15 cellular contexts compared by ENCODE assay signal in genomic region chr2:174623690-174624089, GRCh38. TPM values are rescaled to one million over a fixed set of nuclear protein-coding genes. Genes with fewer than 3 reads are reported as not detected.
DNase-seq lines count a peak whose midpoint lies in the region; ATAC-seq and TF ChIP-seq lines count a peak whose summit lies in the region.
"Had no signal": no experiment of that assay in that cellular context is flagged by ENCODE, and none has a peak within 500 bp of the region (broad histone marks: within the 10 kb centered on the region; RNA-seq: fewer than 3 reads in every experiment).

No MANE protein-coding gene starts in this region.

- no peaks in the 10 kb centered on the region for H3K36me3 ChIP-seq in gastrocnemius medialis

- no peak for TF ChIP-seq POLR2A in gastrocnemius medialis (IDR thresholded peaks at IDR 0.05)

- intact Hi-C loops in activated naive CD4-positive, alpha-beta T cell treated with anti-CD3 and anti-CD28 coated beads for 36 hours (cut with micrococcal nuclease), result no loop called here
- intact Hi-C loops in activated T-helper 1 cell treated with anti-CD3 and anti-CD28 coated beads, Interleukin-12 subunit alpha, Interleukin-12 subunit beta, Interleukin-2, Interleukin-4 antibody, amounts not matched to agents 30 ng/mL and 10 ng/mL and 1 ng/mL, durations not matched to agents 14 hours and 24 hours and 36 hours (cut with micrococcal nuclease), result no loop called here
- intact Hi-C loops in gastrocnemius medialis (cut with DNase I; ENCODE audit: low total_unique reads), result no loop called here

- no peaks in the 10 kb centered on the region for H3K9me3 ChIP-seq in gastrocnemius medialis
- H3K9me3 ChIP-seq: mucosa of descending colon had no signal

- no peak overlapping the region for H3K27ac ChIP-seq in gastrocnemius medialis
- H3K27ac ChIP-seq: GM23248 had no signal

- no peak for DNase-seq in activated naive CD4-positive, alpha-beta T cell treated with anti-CD3 and anti-CD28 coated beads for 36 hours
- DNase-seq in activated T-helper 1 cell treated with anti-CD3 and anti-CD28 coated beads, Interleukin-12 subunit alpha, Interleukin-12 subunit beta, Interleukin-2, Interleukin-4 antibody, amounts not matched to agents 30 ng/mL and 10 ng/mL and 1 ng/mL, durations not matched to agents 14 hours and 24 hours and 36 hours (ENCODE audit: low spot score), result no peak
- DNase-seq in gastrocnemius medialis, result no peak
- DNase-seq in AG20443 (ENCODE audit: low spot score), result no peak
- DNase-seq: GM23248; mucosa of descending colon; NCI-H1417; NCI-H510A treated with DMSO at 0.1 percent for 48 hours; stimulated activated naive CD4-positive, alpha-beta T cell treated with Interleukin-2 at 50 U/mL for 16 hours had no signal

- no peaks in the 10 kb centered on the region for H3K4me1 ChIP-seq in gastrocnemius medialis

- CTCF ChIA-PET in activated naive CD4-positive, alpha-beta T cell treated with anti-CD3 and anti-CD28 coated beads for 36 hours (lab: Charles Lee), result interaction anchor here (1.0 to 1.7 kb wide), 6 partner anchors 9 to 73 kb away, joined by 3 to 6 read pairs (median 4); no protein-coding TSS in a partner anchor

- no peak overlapping the region for H3K4me3 ChIP-seq in gastrocnemius medialis
- H3K4me3 ChIP-seq: GM23248, mucosa of descending colon had no signal

- no peaks in the 10 kb centered on the region for H3K9me3 Mint-ChIP-seq in activated naive CD4-positive, alpha-beta T cell treated with anti-CD3 and anti-CD28 coated beads, Interleukin-2, amount 50 U/mL, for 24 hours
- H3K9me3 Mint-ChIP-seq in activated naive CD4-positive, alpha-beta T cell treated with anti-CD3 and anti-CD28 coated beads for 36 hours, result no peaks in the 10 kb centered on the region
- H3K9me3 Mint-ChIP-seq in activated T-helper 1 cell treated with anti-CD3 and anti-CD28 coated beads, Interleukin-12 subunit alpha, Interleukin-12 subunit beta, Interleukin-2, Interleukin-4 antibody, amounts not matched to agents 30 ng/mL and 10 ng/mL and 1 ng/mL, durations not matched to agents 14 hours and 24 hours and 36 hours, result no peaks in the 10 kb centered on the region
- H3K9me3 Mint-ChIP-seq in stimulated activated memory B cell treated with anti-CD40 and anti-IgM and Interleukin-4, amounts not matched to agents 10 μg/mL and 1 μg/mL and 100 μg/mL, for 72 hours, result no peaks in the 10 kb centered on the region
- H3K9me3 Mint-ChIP-seq: dendritic cell treated with granulocyte-macrophage colony-stimulating factor and Interleukin-4, amounts not matched to agents 40 ng/mL and 50 ng/mL, for 4 days had no signal

- no peaks in the 10 kb centered on the region for H3K27me3 ChIP-seq in gastrocnemius medialis

- no peaks in the 10 kb centered on the region for H3K27me3 Mint-ChIP-seq in activated naive CD4-positive, alpha-beta T cell treated with anti-CD3 and anti-CD28 coated beads, Interleukin-2, amount 50 U/mL, for 24 hours
- H3K27me3 Mint-ChIP-seq in activated naive CD4-positive, alpha-beta T cell treated with anti-CD3 and anti-CD28 coated beads for 36 hours (ENCODE audit: low read depth), result no peaks in the 10 kb centered on the region
- no peaks in the 10 kb centered on the region for H3K27me3 Mint-ChIP-seq in activated T-helper 1 cell treated with anti-CD3 and anti-CD28 coated beads, Interleukin-12 subunit alpha, Interleukin-12 subunit beta, Interleukin-2, Interleukin-4 antibody, amounts not matched to agents 30 ng/mL and 10 ng/mL and 1 ng/mL, durations not matched to agents 14 hours and 24 hours and 36 hours (ENCODE audit: insufficient read depth)
- H3K27me3 Mint-ChIP-seq in stimulated activated memory B cell treated with anti-CD40 and anti-IgM and Interleukin-4, amounts not matched to agents 10 μg/mL and 1 μg/mL and 100 μg/mL, for 72 hours, result no peaks in the 10 kb centered on the region
- H3K27me3 Mint-ChIP-seq: dendritic cell treated with granulocyte-macrophage colony-stimulating factor and Interleukin-4, amounts not matched to agents 40 ng/mL and 50 ng/mL, for 4 days had no signal

- in situ Hi-C loops in gastrocnemius medialis (cut with MboI; ENCODE audit: low sequenced_read_pairs in 4 of 4), result no loop called here

- no peak for TF ChIP-seq CTCF in gastrocnemius medialis (IDR thresholded peaks at IDR 0.05 in 4 of 5, conservative IDR thresholded peaks at IDR 0.05 in 1 of 5)

- H3K4me3 Mint-ChIP-seq in activated naive CD4-positive, alpha-beta T cell treated with anti-CD3 and anti-CD28 coated beads, Interleukin-2, amount 50 U/mL, for 24 hours, result no peak overlapping the region
- no peak overlapping the region for H3K4me3 Mint-ChIP-seq in activated naive CD4-positive, alpha-beta T cell treated with anti-CD3 and anti-CD28 coated beads for 36 hours
- peak overlapping the region; percentile 28 for H3K4me3 Mint-ChIP-seq in activated T-helper 1 cell treated with anti-CD3 and anti-CD28 coated beads, Interleukin-12 subunit alpha, Interleukin-12 subunit beta, Interleukin-2, Interleukin-4 antibody, amounts not matched to agents 30 ng/mL and 10 ng/mL and 1 ng/mL, durations not matched to agents 14 hours and 24 hours and 36 hours
- H3K4me3 Mint-ChIP-seq in stimulated activated memory B cell treated with anti-CD40 and anti-IgM and Interleukin-4, amounts not matched to agents 10 μg/mL and 1 μg/mL and 100 μg/mL, for 72 hours, result no peak overlapping the region
- H3K4me3 Mint-ChIP-seq: dendritic cell treated with granulocyte-macrophage colony-stimulating factor and Interleukin-4, amounts not matched to agents 40 ng/mL and 50 ng/mL, for 4 days had no signal

- ATAC-seq in HG02759 (IDR thresholded peaks at IDR 0.05; ENCODE audit: unreplicated experiment), result peak; percentile 59
- ATAC-seq in stimulated activated memory B cell treated with anti-CD40 and anti-IgM and Interleukin-4, amounts not matched to agents 10 μg/mL and 1 μg/mL and 100 μg/mL, for 72 hours, result no peak
- ATAC-seq in gastrocnemius medialis, result no peak
- ATAC-seq in HG03342 (IDR thresholded peaks at IDR 0.05; ENCODE audit: unreplicated experiment), result no peak
- ATAC-seq: mucosa of descending colon, Panc1 had no signal

- peak overlapping the region; percentile 70 for H3K27ac Mint-ChIP-seq in activated naive CD4-positive, alpha-beta T cell treated with anti-CD3 and anti-CD28 coated beads, Interleukin-2, amount 50 U/mL, for 24 hours
- no peak overlapping the region for H3K27ac Mint-ChIP-seq in activated naive CD4-positive, alpha-beta T cell treated with anti-CD3 and anti-CD28 coated beads for 36 hours
- peak overlapping the region; percentile 72 for H3K27ac Mint-ChIP-seq in activated T-helper 1 cell treated with anti-CD3 and anti-CD28 coated beads, Interleukin-12 subunit alpha, Interleukin-12 subunit beta, Interleukin-2, Interleukin-4 antibody, amounts not matched to agents 30 ng/mL and 10 ng/mL and 1 ng/mL, durations not matched to agents 14 hours and 24 hours and 36 hours
- peak overlapping the region; percentile 52 for H3K27ac Mint-ChIP-seq in stimulated activated memory B cell treated with anti-CD40 and anti-IgM and Interleukin-4, amounts not matched to agents 10 μg/mL and 1 μg/mL and 100 μg/mL, for 72 hours
- H3K27ac Mint-ChIP-seq: dendritic cell treated with granulocyte-macrophage colony-stimulating factor and Interleukin-4, amounts not matched to agents 40 ng/mL and 50 ng/mL, for 4 days had no signal

- peaks cover 31% of the 10 kb centered on the region for H3K36me3 Mint-ChIP-seq in activated naive CD4-positive, alpha-beta T cell treated with anti-CD3 and anti-CD28 coated beads, Interleukin-2, amount 50 U/mL, for 24 hours
- H3K36me3 Mint-ChIP-seq in activated naive CD4-positive, alpha-beta T cell treated with anti-CD3 and anti-CD28 coated beads for 36 hours (ENCODE audit: low read depth), result peaks cover 45% of the 10 kb centered on the region
- peaks cover 61% of the 10 kb centered on the region for H3K36me3 Mint-ChIP-seq in activated T-helper 1 cell treated with anti-CD3 and anti-CD28 coated beads, Interleukin-12 subunit alpha, Interleukin-12 subunit beta, Interleukin-2, Interleukin-4 antibody, amounts not matched to agents 30 ng/mL and 10 ng/mL and 1 ng/mL, durations not matched to agents 14 hours and 24 hours and 36 hours (ENCODE audit: low read depth)
- H3K36me3 Mint-ChIP-seq in stimulated activated memory B cell treated with anti-CD40 and anti-IgM and Interleukin-4, amounts not matched to agents 10 μg/mL and 1 μg/mL and 100 μg/mL, for 72 hours, result peaks cover 48% of the 10 kb centered on the region

- peaks cover 75% of the 10 kb centered on the region for H3K4me1 Mint-ChIP-seq in activated naive CD4-positive, alpha-beta T cell treated with anti-CD3 and anti-CD28 coated beads, Interleukin-2, amount 50 U/mL, for 24 hours
- peaks cover 67% of the 10 kb centered on the region for H3K4me1 Mint-ChIP-seq in activated naive CD4-positive, alpha-beta T cell treated with anti-CD3 and anti-CD28 coated beads for 36 hours (ENCODE audit: low read depth)
- peaks cover 73% of the 10 kb centered on the region for H3K4me1 Mint-ChIP-seq in activated T-helper 1 cell treated with anti-CD3 and anti-CD28 coated beads, Interleukin-12 subunit alpha, Interleukin-12 subunit beta, Interleukin-2, Interleukin-4 antibody, amounts not matched to agents 30 ng/mL and 10 ng/mL and 1 ng/mL, durations not matched to agents 14 hours and 24 hours and 36 hours (ENCODE audit: low read depth)
- peaks cover 62% of the 10 kb centered on the region for H3K4me1 Mint-ChIP-seq in stimulated activated memory B cell treated with anti-CD40 and anti-IgM and Interleukin-4, amounts not matched to agents 10 μg/mL and 1 μg/mL and 100 μg/mL, for 72 hours

RNA-seq across cellular contexts. Expression of gene WIPF1, which starts 26.1 kb away (rescaled TPM):
- total RNA-seq in activated naive CD4-positive, alpha-beta T cell treated with anti-CD3 and anti-CD28 coated beads for 36 hours, result 100 to 1,000 TPM; 167 TPM
- total RNA-seq in activated T-helper 1 cell treated with anti-CD3 and anti-CD28 coated beads, Interleukin-12 subunit alpha, Interleukin-12 subunit beta, Interleukin-2, Interleukin-4 antibody, amounts not matched to agents 30 ng/mL and 10 ng/mL and 1 ng/mL, durations not matched to agents 14 hours and 24 hours and 36 hours, result 340 and 367 TPM in 2 replicates
- 1 to 10 TPM; 3.1 to 8.4 (median 4.9) TPM for total RNA-seq in gastrocnemius medialis

Comparison
In these comparisons a context has a peak if more than half of its experiments do, and no peak if none do; other contexts are left out.
1. RNA of gene WIPF1, which starts 26.1 kb away (total RNA-seq): 340 to 367 TPM in activated T-helper 1 cell treated with anti-CD3 and anti-CD28 coated beads, Interleukin-12 subunit alpha, Interleukin-12 subunit beta, Interleukin-2, Interleukin-4 antibody, amounts not matched to agents 30 ng/mL and 10 ng/mL and 1 ng/mL, durations not matched to agents 14 hours and 24 hours and 36 hours and 167 TPM in activated naive CD4-positive, alpha-beta T cell treated with anti-CD3 and anti-CD28 coated beads for 36 hours; 3.1 to 8.4 TPM in gastrocnemius medialis; every median in the first group is over 10 times any median in the second.